Comparison of ENCODE assay signal across 1 cellular context in genomic region chr10:104306897-104307296, GRCh38.
TF ChIP-seq lines count a peak whose summit lies in the region.

No MANE protein-coding gene starts in this region.

TF ChIP-seq in WTC11, 78 proteins besides CTCF, POLR2A, EP300 and RAD21 (continued from another document):
- TF ChIP-seq ESRRA (CRISPR knock-in tag; IDR thresholded peaks at IDR 0.05; ENCODE audit: borderline replicate concordance) (no peak), ZNF512 (CRISPR knock-in tag; IDR thresholded peaks at IDR 0.05; ENCODE audit: borderline replicate concordance) (no peak), GABPB1 (CRISPR knock-in tag; IDR thresholded peaks at IDR 0.05) (no peak), TEAD4 (CRISPR knock-in tag; IDR thresholded peaks at IDR 0.05) (no peak), MYBL2 (CRISPR knock-in tag; IDR thresholded peaks at IDR 0.05) (no peak), ETV6 (CRISPR knock-in tag; IDR thresholded peaks at IDR 0.05) (no peak), KAT7 (CRISPR knock-in tag; IDR thresholded peaks at IDR 0.05; ENCODE audit: borderline replicate concordance) (no peak)
TF ChIP-seq in WTC11: peak in this region for 0.
